In genomic region chr18:21366896-21367295, GRCh38 we compare ENCODE assay signal across 16 cellular contexts.
"Had no signal": no experiment of that assay in that cellular context is flagged by ENCODE, and none has a peak within 500 bp of the region (broad histone marks: within the 10 kb centered on the region; RNA-seq: fewer than 3 reads in every experiment).

No MANE protein-coding gene starts in this region.

- H3K9me3 ChIP-seq: heart left ventricle, ovary, upper lobe of left lung had no signal

- H3K36me3 ChIP-seq: brain microvascular endothelial cell, heart left ventricle, ovary, upper lobe of left lung had no signal

- H3K27ac Mint-ChIP-seq: activated naive CD4-positive, alpha-beta T cell treated with anti-CD3 and anti-CD28 coated beads, Interleukin-2, amount 50 U/mL, for 72 hours; naive thymus-derived CD8-positive, alpha-beta T cell; T-helper 17 cell had no signal

- H3K36me3 Mint-ChIP-seq: activated naive CD4-positive, alpha-beta T cell treated with anti-CD3 and anti-CD28 coated beads, Interleukin-2, amount 50 U/mL, for 72 hours; naive thymus-derived CD8-positive, alpha-beta T cell had no signal

- FAIRE-seq: endothelial cell of umbilical vein had no signal

- ATAC-seq: activated naive CD4-positive, alpha-beta T cell treated with anti-CD3 and anti-CD28 coated beads, Interleukin-2, amount 50 U/mL, for 72 hours; heart left ventricle; naive thymus-derived CD8-positive, alpha-beta T cell; T-helper 17 cell had no signal

- H3K27ac ChIP-seq: brain microvascular endothelial cell, heart left ventricle, ovary, upper lobe of left lung had no signal

- H3K4me1 Mint-ChIP-seq: naive thymus-derived CD8-positive, alpha-beta T cell; T-helper 17 cell had no signal

- H3K9me3 Mint-ChIP-seq: activated naive CD4-positive, alpha-beta T cell treated with anti-CD3 and anti-CD28 coated beads, Interleukin-2, amount 50 U/mL, for 72 hours; naive thymus-derived CD8-positive, alpha-beta T cell had no signal

- H3K27me3 ChIP-seq: brain microvascular endothelial cell, heart left ventricle, ovary, upper lobe of left lung had no signal

- H3K4me3 Mint-ChIP-seq: naive thymus-derived CD8-positive, alpha-beta T cell; T-helper 17 cell had no signal

- DNase-seq: activated CD4-positive, alpha-beta T cell treated with anti-CD3 and anti-CD28 coated beads, Interleukin-2, amount 50 U/mL, for 1 hour; activated CD4-positive, CD25-positive, alpha-beta regulatory T cell; activated effector memory CD4-positive, alpha-beta T cell treated with anti-CD3 and anti-CD28 coated beads, Interleukin-2, amount 50 U/mL, for 16 hours; amniotic stem cell; brain microvascular endothelial cell; foreskin melanocyte; heart left ventricle; naive thymus-derived CD8-positive, alpha-beta T cell; ovary; stimulated activated CD4-positive, alpha-beta T cell treated with anti-CD3 and anti-CD28 coated beads, Interleukin-12 subunit alpha, Interleukin-12 subunit beta, amount 100 ng/mL, for 4 hours; stimulated activated naive CD4-positive, alpha-beta T cell; T-helper 17 cell; upper lobe of left lung had no signal

- H3K4me3 ChIP-seq: heart left ventricle, lung, ovary, upper lobe of left lung had no signal

- H3K4me1 ChIP-seq: upper lobe of left lung had no signal
